ENCODE assay signal across 1 cellular context in genomic region chr10:79927111-79927828, GRCh38.
TF ChIP-seq lines count a peak whose summit lies in the region.

No MANE protein-coding gene starts in this region.

TF ChIP-seq in HepG2, 621 proteins besides CTCF, POLR2A, EP300 and RAD21 (continued from another document and continues in another):
- 0 out of 4 replicates have a peak, but pooled peaks have one; percentile 19 to 30 for TF ChIP-seq HMGXB4 (CRISPR knock-in tag; IDR thresholded peaks at IDR 0.05; ENCODE audit: borderline replicate concordance in 1 of 2, low read depth in 1 of 2)
- TF ChIP-seq ZBTB8A (CRISPR knock-in tag; IDR thresholded peaks at IDR 0.05; ENCODE audit: borderline replicate concordance, low read depth) = no peak
- TF ChIP-seq NR2C2 (CRISPR knock-in tag; IDR thresholded peaks at IDR 0.05; ENCODE audit: borderline replicate concordance) = peak; percentile 59
- no peak for TF ChIP-seq E2F5 (CRISPR knock-in tag; conservative IDR thresholded peaks at IDR 0.05)
- TF ChIP-seq ZNF18 (CRISPR knock-in tag; IDR thresholded peaks at IDR 0.05; ENCODE audit: insufficient replicate concordance) = no peak
- TF ChIP-seq GTF3A (CRISPR knock-in tag; conservative IDR thresholded peaks at IDR 0.05) = no peak
- TF ChIP-seq ZFX (CRISPR knock-in tag; IDR thresholded peaks at IDR 0.05; ENCODE audit: low read depth) = peak; percentile 36; the same call in 1 of the 2 replicates
- peak; percentile 82 for TF ChIP-seq ARID5B (CRISPR knock-in tag; IDR thresholded peaks at IDR 0.05)
- TF ChIP-seq SOX13 (IDR thresholded peaks at IDR 0.05) = no peak
- peak in 1 of 2 experiments; percentile 64; a peak in 1 of 4 replicates for TF ChIP-seq SOX13 (CRISPR knock-in tag; conservative IDR thresholded peaks at IDR 0.05 in 1 of 2, IDR thresholded peaks at IDR 0.05 in 1 of 2)
- TF ChIP-seq ZNF30 (CRISPR knock-in tag; IDR thresholded peaks at IDR 0.05) = no peak
- TF ChIP-seq ZBTB7A (CRISPR knock-in tag; IDR thresholded peaks at IDR 0.05) = no peak
- TF ChIP-seq ZNF556 (CRISPR knock-in tag; IDR thresholded peaks at IDR 0.05; ENCODE audit: borderline replicate concordance) = no peak
- peak; percentile 52; the same call in 1 of the 2 replicates for TF ChIP-seq RFX3 (CRISPR knock-in tag; IDR thresholded peaks at IDR 0.05)
- 0 out of 2 replicates have a peak, but pooled peaks have one; percentile 15 for TF ChIP-seq MIXL1 (CRISPR knock-in tag; IDR thresholded peaks at IDR 0.05)
- peak; percentile 23; the same call in 1 of the 2 replicates for TF ChIP-seq TFAP4 (IDR thresholded peaks at IDR 0.05; ENCODE audit: borderline replicate concordance, low read depth)
- TF ChIP-seq MAF1 (CRISPR knock-in tag; IDR thresholded peaks at IDR 0.05; ENCODE audit: borderline replicate concordance) = no peak
- peak; percentile 93; the same call in 1 of the 2 replicates for TF ChIP-seq THRA (CRISPR knock-in tag; IDR thresholded peaks at IDR 0.05; ENCODE audit: borderline replicate concordance)
- no peak for TF ChIP-seq HNRNPH1 (optimal IDR thresholded peaks at IDR 0.05; ENCODE audit: low read depth, low read length)
- TF ChIP-seq ZNF451 (CRISPR knock-in tag; IDR thresholded peaks at IDR 0.05) = no peak
- peak; percentile 54; the same call in 1 of the 2 replicates for TF ChIP-seq IKZF5 (CRISPR knock-in tag; IDR thresholded peaks at IDR 0.05)
- TF ChIP-seq ZFY (CRISPR knock-in tag; IDR thresholded peaks at IDR 0.05) = no peak; the same call in 1 of the 2 replicates
- 0 out of 2 replicates have a peak, but pooled peaks have one; percentile 69 for TF ChIP-seq ZNF503 (CRISPR knock-in tag; IDR thresholded peaks at IDR 0.05)
- peak; percentile 97 for TF ChIP-seq RXRB (CRISPR knock-in tag; IDR thresholded peaks at IDR 0.05; ENCODE audit: borderline replicate concordance)
- TF ChIP-seq ATF7 (IDR thresholded peaks at IDR 0.05) = no peak
- no peak for TF ChIP-seq ATF7 (CRISPR knock-in tag; IDR thresholded peaks at IDR 0.05)
- TF ChIP-seq NFIC (IDR thresholded peaks at IDR 0.05; ENCODE audit: low read length) = peak; percentile 47; the same call in 1 of the 2 replicates
- no peak for TF ChIP-seq CSRNP2 (CRISPR knock-in tag; conservative IDR thresholded peaks at IDR 0.05; ENCODE audit: low read depth)
- TF ChIP-seq SKIL (CRISPR knock-in tag; IDR thresholded peaks at IDR 0.05; ENCODE audit: borderline replicate concordance) = peak; percentile 92
- TF ChIP-seq CEBPZ (IDR thresholded peaks at IDR 0.05; ENCODE audit: low read length) = no peak
